21 cellular contexts compared by ENCODE assay signal in the genomic region with DNA sequence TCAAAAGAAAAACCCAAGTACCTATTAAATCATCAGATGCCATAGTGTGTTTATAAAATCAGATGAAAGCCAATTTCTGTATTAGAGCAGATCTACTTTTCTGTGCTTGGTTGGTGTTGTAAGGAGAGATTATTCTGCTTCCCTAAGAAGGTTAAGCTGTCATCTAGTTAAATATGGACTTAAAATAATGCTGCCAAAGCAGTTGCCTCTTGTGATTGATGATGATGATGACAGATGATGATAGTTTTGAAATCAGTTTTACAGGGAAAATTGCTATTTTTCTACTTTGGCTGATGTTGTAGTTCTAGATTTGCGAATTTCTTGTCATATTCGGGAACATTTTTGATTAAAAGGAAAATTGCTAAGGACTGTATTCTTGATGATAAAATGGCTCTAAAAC.
DNase-seq lines count a peak whose midpoint lies in the region; ATAC-seq and TF ChIP-seq lines count a peak whose summit lies in the region.
"Had no signal": no experiment of that assay in that cellular context is flagged by ENCODE, and none has a peak within 500 bp of the region (broad histone marks: within the 10 kb centered on the region; RNA-seq: fewer than 3 reads in every experiment).

No MANE protein-coding gene starts in this region.

- H3F3A ChIP-seq in neural cell (ENCODE audit: insufficient read depth, low read length, poor library complexity, severe bottlenecking): no peaks in the 10 kb centered on the region

- H3K4me3 ChIP-seq in neural cell (ENCODE audit: low read length): no peak overlapping the region
- H3K4me3 ChIP-seq in naive thymus-derived CD4-positive, alpha-beta T cell (ENCODE audit: low read length): no peak overlapping the region
- H3K4me3 ChIP-seq: BLaER1 treated with 17β-estradiol and CSF1 and Interleukin-3, amounts not matched to agents 10 nM and 100 nM; GM12878 had no signal

- H3K9me3 ChIP-seq in neural cell (ENCODE audit: low read length): no peaks in the 10 kb centered on the region
- no peaks in the 10 kb centered on the region for H3K9me3 ChIP-seq in naive thymus-derived CD4-positive, alpha-beta T cell (ENCODE audit: control insufficient read depth in 2 of 3, low read length in 3 of 3)
- H3K9me3 ChIP-seq: BLaER1 treated with 17β-estradiol and CSF1 and Interleukin-3, amounts not matched to agents 10 nM and 100 nM; Caco-2 had no signal

- intact Hi-C loops in naive thymus-derived CD4-positive, alpha-beta T cell (cut with micrococcal nuclease): no loop called here

- H3K4me1 ChIP-seq in naive thymus-derived CD4-positive, alpha-beta T cell (ENCODE audit: control insufficient read depth in 2 of 2, insufficient read depth in 2 of 2, low read length in 2 of 2): no peaks in the 10 kb centered on the region
- H3K4me1 ChIP-seq: BLaER1 treated with 17β-estradiol and CSF1 and Interleukin-3, amounts not matched to agents 10 nM and 100 nM; Caco-2 had no signal

- DNase-seq in NCI-H82 (lab: John Stamatoyannopoulos, UW) (peak; percentile 68), type B pancreatic cell (ENCODE audit: extremely low spot score, unreplicated experiment) (no peak), AG08395 (ENCODE audit: low spot score) (no peak)
- no peak for DNase-seq in central memory CD4-positive, alpha-beta T cell
- DNase-seq in naive thymus-derived CD4-positive, alpha-beta T cell: no peak
- DNase-seq: 8988T; ACHN; AML-193; Caco-2; Calu3; CD4-positive, alpha-beta T cell; CD8-positive, alpha-beta T cell; DMS 273 treated with DMSO at 0.1 percent for 48 hours; DND-41; EL; GDM1 had no signal

- peak overlapping the region; percentile 42 for H3K4me3 Mint-ChIP-seq in type B pancreatic cell
- no peak overlapping the region for H3K4me3 Mint-ChIP-seq in naive thymus-derived CD4-positive, alpha-beta T cell
- H3K4me3 Mint-ChIP-seq: B cell; CD4-positive, alpha-beta T cell; CD8-positive, alpha-beta T cell had no signal

- POLR2A ChIA-PET in naive thymus-derived CD4-positive, alpha-beta T cell (lab: Charles Lee): no interaction called here

- peak; percentile 89 for TF ChIP-seq EP300 in neural cell (conservative IDR thresholded peaks at IDR 0.05; ENCODE audit: poor library complexity, severe bottlenecking)

- no peaks in the 10 kb centered on the region for H3K9me3 Mint-ChIP-seq in type B pancreatic cell
- peaks cover 0 to 2% (median 0%) of the 10 kb centered on the region in 11 donors for H3K9me3 Mint-ChIP-seq in naive thymus-derived CD4-positive, alpha-beta T cell
- H3K9me3 Mint-ChIP-seq: CD4-positive, alpha-beta T cell; CD8-positive, alpha-beta T cell had no signal

- H4K20me1 ChIP-seq in neural cell (ENCODE audit: insufficient read depth): no peaks in the 10 kb centered on the region
- H4K20me1 ChIP-seq: BLaER1 treated with 17β-estradiol and CSF1 and Interleukin-3, amounts not matched to agents 10 nM and 100 nM had no signal

- no peaks in the 10 kb centered on the region for H3K27me3 Mint-ChIP-seq in type B pancreatic cell
- H3K27me3 Mint-ChIP-seq in naive thymus-derived CD4-positive, alpha-beta T cell: peaks cover 0 to 3% (median 0%) of the 10 kb centered on the region in 5 donors
- H3K27me3 Mint-ChIP-seq: B cell; CD4-positive, alpha-beta T cell had no signal

- H3K4me2 ChIP-seq in neural cell (ENCODE audit: low read length): no peak overlapping the region
- H3K4me2 ChIP-seq: BLaER1 treated with 17β-estradiol and CSF1 and Interleukin-3, amounts not matched to agents 10 nM and 100 nM had no signal

- no peak for TF ChIP-seq RAD21 in neural cell (conservative IDR thresholded peaks at IDR 0.05)

- H3K9me2 ChIP-seq in neural cell (ENCODE audit: insufficient read depth, low read length): no peaks in the 10 kb centered on the region

- H3K4me1 Mint-ChIP-seq in type B pancreatic cell (ENCODE audit: unreplicated experiment): peaks cover 5% of the 10 kb centered on the region
- H3K4me1 Mint-ChIP-seq in naive thymus-derived CD4-positive, alpha-beta T cell: no peaks in the 10 kb centered on the region
- H3K4me1 Mint-ChIP-seq: B cell had no signal

- ATAC-seq in naive thymus-derived CD4-positive, alpha-beta T cell: no peak
- ATAC-seq: CD8-positive, alpha-beta T cell; GM12878 had no signal

- H3K79me2 ChIP-seq in neural cell (replicated peaks; ENCODE audit: insufficient read depth, low read length): no peaks in the 10 kb centered on the region

- no peaks in the 10 kb centered on the region for H3K36me3 ChIP-seq in neural cell (ENCODE audit: insufficient read depth, low read length)
- no peaks in the 10 kb centered on the region for H3K36me3 ChIP-seq in naive thymus-derived CD4-positive, alpha-beta T cell (ENCODE audit: control insufficient read depth in 2 of 3, insufficient read depth in 3 of 3, low read length in 3 of 3)
- H3K36me3 ChIP-seq: BLaER1 treated with 17β-estradiol and CSF1 and Interleukin-3, amounts not matched to agents 10 nM and 100 nM had no signal

- H2AFZ ChIP-seq in neural cell (ENCODE audit: low read depth, low read length): no peak overlapping the region

- no peak overlapping the region for H3K27ac ChIP-seq in neural cell (ENCODE audit: low read length)
- no peak overlapping the region for H3K27ac ChIP-seq in naive thymus-derived CD4-positive, alpha-beta T cell (ENCODE audit: low read depth, low read length)
- H3K27ac ChIP-seq: BLaER1 treated with 17β-estradiol and CSF1 and Interleukin-3, amounts not matched to agents 10 nM and 100 nM; C4-2B had no signal

- H3K9ac ChIP-seq in neural cell (ENCODE audit: low read length): no peak overlapping the region
- H3K9ac ChIP-seq: BLaER1 treated with 17β-estradiol and CSF1 and Interleukin-3, amounts not matched to agents 10 nM and 100 nM had no signal

- H3K27me3 ChIP-seq in neural cell (ENCODE audit: insufficient read depth, low read depth, low read length): no peaks in the 10 kb centered on the region
- H3K27me3 ChIP-seq in naive thymus-derived CD4-positive, alpha-beta T cell (ENCODE audit: control insufficient read depth in 2 of 2, insufficient read depth in 2 of 2, low read length in 2 of 2): peaks cover 0 to 2% of the 10 kb centered on the region in 2 donors
- H3K27me3 ChIP-seq: BLaER1 treated with 17β-estradiol and CSF1 and Interleukin-3, amounts not matched to agents 10 nM and 100 nM had no signal

- no peak for TF ChIP-seq CTCF in neural cell (IDR thresholded peaks at IDR 0.05; ENCODE audit: poor library complexity, severe bottlenecking)
- no peak for TF ChIP-seq CTCF in type B pancreatic cell (conservative IDR thresholded peaks at IDR 0.05)

- peak overlapping the region; percentile 47 for H3K27ac Mint-ChIP-seq in type B pancreatic cell
- H3K27ac Mint-ChIP-seq in naive thymus-derived CD4-positive, alpha-beta T cell: no peak overlapping the region
- H3K27ac Mint-ChIP-seq: B cell; CD4-positive, alpha-beta T cell; CD8-positive, alpha-beta T cell had no signal

- CTCF ChIA-PET in naive thymus-derived CD4-positive, alpha-beta T cell (lab: Charles Lee): no interaction called here

- H3K36me3 Mint-ChIP-seq in type B pancreatic cell: no peaks in the 10 kb centered on the region
- H3K36me3 Mint-ChIP-seq in naive thymus-derived CD4-positive, alpha-beta T cell: no peaks in the 10 kb centered on the region
- H3K36me3 Mint-ChIP-seq: CD8-positive, alpha-beta T cell had no signal

TF ChIP-seq in neural cell, 6 proteins besides CTCF, POLR2A, EP300 and RAD21:
- TF ChIP-seq POLR2AphosphoS5 (IDR thresholded peaks at IDR 0.05): peak; percentile 63
- TF ChIP-seq REST (IDR thresholded peaks at IDR 0.05; ENCODE audit: borderline replicate concordance): no peak
TF ChIP-seq in neural cell: peak in this region for 1.
